In genomic region chr10:48307584-48307983, GRCh38 we compare ENCODE assay signal across 8 cellular contexts. TPM values are rescaled to one million over a fixed set of nuclear protein-coding genes. Genes with fewer than 3 reads are reported as not detected.
A peak's percentile ranks its signal among the peaks of the same experiment; 100 is the strongest.
DNase-seq lines count a peak whose midpoint lies in the region; ATAC-seq lines count a peak whose summit lies in the region.

No MANE protein-coding gene starts in this region.

- H3K27me3 Mint-ChIP-seq in activated CD4-positive, alpha-beta memory T cell treated with anti-CD3 and anti-CD28 coated beads, Interleukin-2, amount 10 ng/mL, durations not matched to agents 7 days and 5 days = peaks cover 1% of the 10 kb centered on the region

- ATAC-seq in GM18907 (IDR thresholded peaks at IDR 0.05; ENCODE audit: unreplicated experiment) = no peak

- peak overlapping the region; percentile 86 for H3K4me3 Mint-ChIP-seq in activated CD4-positive, alpha-beta memory T cell treated with anti-CD3 and anti-CD28 coated beads, Interleukin-2, amount 10 ng/mL, durations not matched to agents 7 days and 5 days

- peaks cover 3% of the 10 kb centered on the region for H3K36me3 Mint-ChIP-seq in activated CD4-positive, alpha-beta memory T cell treated with anti-CD3 and anti-CD28 coated beads, Interleukin-2, amount 10 ng/mL, durations not matched to agents 7 days and 5 days (ENCODE audit: low read depth)

- H3K27me3 ChIP-seq in stomach smooth muscle (ENCODE audit: control insufficient read depth in 1 of 2, insufficient read depth in 2 of 2, low read length in 2 of 2) = no peaks in the 10 kb centered on the region

- DNase-seq in NCI-H2171 treated with DMSO at 0.1 percent for 48 hours (lab: John Stamatoyannopoulos, UW) (peak; percentile 2), NCI-H2171 (lab: John Stamatoyannopoulos, UW) (no peak), germinal center (ENCODE audit: low spot score) (no peak), HuH-7.5 (ENCODE audit: low spot score) (no peak)
- no peak for DNase-seq in activated CD4-positive, alpha-beta memory T cell treated with anti-CD3 and anti-CD28 coated beads, Interleukin-2, amount 10 ng/mL, durations not matched to agents 7 days and 5 days

- H3K9me3 Mint-ChIP-seq in activated CD4-positive, alpha-beta memory T cell treated with anti-CD3 and anti-CD28 coated beads, Interleukin-2, amount 10 ng/mL, durations not matched to agents 7 days and 5 days = no peaks in the 10 kb centered on the region

- H3K9ac ChIP-seq in stomach smooth muscle (ENCODE audit: low read length in 2 of 2) = peak overlapping the region; percentile 62 to 80

- H3K27ac Mint-ChIP-seq in activated CD4-positive, alpha-beta memory T cell treated with anti-CD3 and anti-CD28 coated beads, Interleukin-2, amount 10 ng/mL, durations not matched to agents 7 days and 5 days = peak overlapping the region; percentile 58

- H3K4me1 ChIP-seq in stomach smooth muscle (ENCODE audit: control insufficient read depth, insufficient read depth, low read length) = peaks cover 3% of the 10 kb centered on the region

- H3K27ac ChIP-seq in stomach smooth muscle (ENCODE audit: low read length) = peak overlapping the region; percentile 69

- no peaks in the 10 kb centered on the region for H3K9me3 ChIP-seq in stomach smooth muscle (ENCODE audit: control insufficient read depth in 2 of 2, low read length in 2 of 2)

- peak overlapping the region; percentile 84 for H3K4me3 ChIP-seq in iPS-11a (ENCODE audit: low read depth, low read length)
- peak overlapping the region; percentile 86 to 92 for H3K4me3 ChIP-seq in stomach smooth muscle (ENCODE audit: low read length in 2 of 2)

- H3K4me1 Mint-ChIP-seq in activated CD4-positive, alpha-beta memory T cell treated with anti-CD3 and anti-CD28 coated beads, Interleukin-2, amount 10 ng/mL, durations not matched to agents 7 days and 5 days = peaks cover 47% of the 10 kb centered on the region

- POLR2A ChIA-PET in activated CD4-positive, alpha-beta memory T cell treated with anti-CD3 and anti-CD28 coated beads, Interleukin-2, amount 10 ng/mL, durations not matched to agents 7 days and 5 days (lab: Charles Lee) = interaction anchor here (0.8 kb wide), 1 partner anchor 36 kb away, joined by 3 read pairs; no protein-coding TSS in a partner anchor

- H3K36me3 ChIP-seq in stomach smooth muscle (ENCODE audit: control insufficient read depth in 2 of 2, insufficient read depth in 2 of 2, low read length in 2 of 2) = no peaks in the 10 kb centered on the region

- CTCF ChIA-PET in activated CD4-positive, alpha-beta memory T cell treated with anti-CD3 and anti-CD28 coated beads, Interleukin-2, amount 10 ng/mL, durations not matched to agents 7 days and 5 days (lab: Charles Lee) = interaction anchor here (1.0 kb wide), 1 partner anchor 349 kb away, joined by 3 read pairs; no protein-coding TSS in a partner anchor

RNA-seq across cellular contexts. Expression of gene MAPK8, which starts 1.1 kb away (rescaled TPM):
- total RNA-seq in activated CD4-positive, alpha-beta memory T cell treated with anti-CD3 and anti-CD28 coated beads, Interleukin-2, amount 10 ng/mL, durations not matched to agents 7 days and 5 days = 10 to 100 TPM; 46.2 to 48.2 TPM

RNA-seq across cellular contexts. Expression of gene FRMPD2, which starts 33.1 kb away (rescaled TPM):
- total RNA-seq in activated CD4-positive, alpha-beta memory T cell treated with anti-CD3 and anti-CD28 coated beads, Interleukin-2, amount 10 ng/mL, durations not matched to agents 7 days and 5 days = not detected
